2 cellular contexts compared by ENCODE assay signal in the genomic region with DNA sequence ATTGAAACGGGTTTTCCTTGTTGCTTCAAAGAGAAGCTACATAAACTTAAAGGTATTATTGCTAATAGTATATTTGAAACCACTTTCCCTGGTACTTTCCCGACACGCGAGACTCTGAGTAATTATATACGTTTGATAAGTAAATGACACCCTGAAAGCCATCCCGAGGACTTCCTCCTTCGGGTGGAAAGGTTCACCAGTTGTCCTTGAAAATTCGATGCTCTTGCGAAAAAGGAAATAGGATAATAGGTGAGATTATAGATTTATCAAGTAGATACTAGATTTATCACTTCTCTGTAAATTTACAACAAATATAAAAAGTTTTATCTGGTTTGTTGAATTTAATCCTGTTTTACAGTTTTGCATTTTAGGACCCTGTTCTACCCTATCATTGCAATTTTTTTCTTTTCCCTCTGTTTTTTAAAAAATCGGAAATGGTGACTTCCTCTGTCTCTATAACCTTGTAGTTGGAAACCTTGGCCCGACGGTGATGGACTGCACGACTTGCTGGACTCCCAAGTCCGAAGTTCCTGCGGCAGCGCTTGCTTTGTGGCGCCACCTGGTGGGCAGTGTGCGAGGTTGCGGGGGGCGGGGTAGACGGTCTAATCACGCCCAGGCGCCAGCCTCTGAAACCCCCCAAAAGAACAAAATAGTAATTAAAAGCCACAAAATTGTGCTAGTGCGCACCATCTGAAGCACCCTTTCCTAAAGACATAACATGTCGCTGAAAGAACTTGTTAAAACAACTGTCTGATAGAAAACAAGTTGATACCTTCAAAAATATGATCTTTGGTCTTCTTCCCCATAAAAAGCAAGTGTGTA.
A peak's percentile ranks its signal among the peaks of the same experiment; 100 is the strongest.
TF ChIP-seq lines count a peak whose summit lies in the region.

No MANE protein-coding gene starts in this region.

TF ChIP-seq in HEK293, 187 proteins besides CTCF, POLR2A, EP300 and RAD21 (continues in another document):
- TF ChIP-seq ZNF510 (tag by site-specific recombination; IDR thresholded peaks at IDR 0.05; ENCODE audit: insufficient replicate concordance) (no peak), ZNF747 (tag by site-specific recombination; IDR thresholded peaks at IDR 0.05) (no peak), ZNF114 (tag by site-specific recombination; IDR thresholded peaks at IDR 0.05) (no peak), KLF9 (tag by site-specific recombination; IDR thresholded peaks at IDR 0.05; ENCODE audit: low read depth) (peak; percentile 75), REPIN1 (tag by site-specific recombination; IDR thresholded peaks at IDR 0.05; ENCODE audit: low read depth) (no peak), ZNF777 (tag by site-specific recombination; IDR thresholded peaks at IDR 0.05; ENCODE audit: borderline replicate concordance) (no peak), ZNF791 (tag by site-specific recombination; IDR thresholded peaks at IDR 0.05) (no peak), ZNF529 (tag by site-specific recombination; IDR thresholded peaks at IDR 0.05; ENCODE audit: insufficient replicate concordance) (no peak), KLF10 (tag by site-specific recombination; IDR thresholded peaks at IDR 0.05) (0 out of 2 replicates have a peak, but pooled peaks have one; percentile 54)
- TF ChIP-seq, protein P1, sequence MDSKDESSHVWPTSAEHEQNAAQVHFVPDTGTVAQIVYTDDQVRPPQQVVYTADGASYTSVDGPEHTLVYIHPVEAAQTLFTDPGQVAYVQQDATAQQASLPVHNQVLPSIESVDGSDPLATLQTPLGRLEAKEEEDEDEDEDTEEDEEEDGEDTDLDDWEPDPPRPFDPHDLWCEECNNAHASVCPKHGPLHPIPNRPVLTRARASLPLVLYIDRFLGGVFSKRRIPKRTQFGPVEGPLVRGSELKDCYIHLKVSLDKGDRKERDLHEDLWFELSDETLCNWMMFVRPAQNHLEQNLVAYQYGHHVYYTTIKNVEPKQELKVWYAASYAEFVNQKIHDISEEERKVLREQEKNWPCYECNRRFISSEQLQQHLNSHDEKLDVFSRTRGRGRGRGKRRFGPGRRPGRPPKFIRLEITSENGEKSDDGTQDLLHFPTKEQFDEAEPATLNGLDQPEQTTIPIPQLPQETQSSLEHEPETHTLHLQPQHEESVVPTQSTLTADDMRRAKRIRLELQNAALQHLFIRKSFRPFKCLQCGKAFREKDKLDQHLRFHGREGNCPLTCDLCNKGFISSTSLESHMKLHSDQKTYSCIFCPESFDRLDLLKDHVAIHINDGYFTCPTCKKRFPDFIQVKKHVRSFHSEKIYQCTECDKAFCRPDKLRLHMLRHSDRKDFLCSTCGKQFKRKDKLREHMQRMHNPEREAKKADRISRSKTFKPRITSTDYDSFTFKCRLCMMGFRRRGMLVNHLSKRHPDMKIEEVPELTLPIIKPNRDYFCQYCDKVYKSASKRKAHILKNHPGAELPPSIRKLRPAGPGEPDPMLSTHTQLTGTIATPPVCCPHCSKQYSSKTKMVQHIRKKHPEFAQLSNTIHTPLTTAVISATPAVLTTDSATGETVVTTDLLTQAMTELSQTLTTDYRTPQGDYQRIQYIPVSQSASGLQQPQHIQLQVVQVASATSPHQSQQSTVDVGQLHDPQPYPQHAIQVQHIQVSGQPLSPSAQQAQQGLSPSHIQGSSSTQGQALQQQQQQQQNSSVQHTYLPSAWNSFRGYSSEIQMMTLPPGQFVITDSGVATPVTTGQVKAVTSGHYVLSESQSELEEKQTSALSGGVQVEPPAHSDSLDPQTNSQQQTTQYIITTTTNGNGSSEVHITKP (tag by site-specific recombination; IDR thresholded peaks at IDR 0.05) = peak; percentile 57
- TF ChIP-seq, protein P2, sequence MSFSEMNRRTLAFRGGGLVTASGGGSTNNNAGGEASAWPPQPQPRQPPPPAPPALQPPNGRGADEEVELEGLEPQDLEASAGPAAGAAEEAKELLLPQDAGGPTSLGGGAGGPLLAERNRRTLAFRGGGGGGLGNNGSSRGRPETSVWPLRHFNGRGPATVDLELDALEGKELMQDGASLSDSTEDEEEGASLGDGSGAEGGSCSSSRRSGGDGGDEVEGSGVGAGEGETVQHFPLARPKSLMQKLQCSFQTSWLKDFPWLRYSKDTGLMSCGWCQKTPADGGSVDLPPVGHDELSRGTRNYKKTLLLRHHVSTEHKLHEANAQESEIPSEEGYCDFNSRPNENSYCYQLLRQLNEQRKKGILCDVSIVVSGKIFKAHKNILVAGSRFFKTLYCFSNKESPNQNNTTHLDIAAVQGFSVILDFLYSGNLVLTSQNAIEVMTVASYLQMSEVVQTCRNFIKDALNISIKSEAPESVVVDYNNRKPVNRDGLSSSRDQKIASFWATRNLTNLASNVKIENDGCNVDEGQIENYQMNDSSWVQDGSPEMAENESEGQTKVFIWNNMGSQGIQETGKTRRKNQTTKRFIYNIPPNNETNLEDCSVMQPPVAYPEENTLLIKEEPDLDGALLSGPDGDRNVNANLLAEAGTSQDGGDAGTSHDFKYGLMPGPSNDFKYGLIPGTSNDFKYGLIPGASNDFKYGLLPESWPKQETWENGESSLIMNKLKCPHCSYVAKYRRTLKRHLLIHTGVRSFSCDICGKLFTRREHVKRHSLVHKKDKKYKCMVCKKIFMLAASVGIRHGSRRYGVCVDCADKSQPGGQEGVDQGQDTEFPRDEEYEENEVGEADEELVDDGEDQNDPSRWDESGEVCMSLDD (tag by site-specific recombination; IDR thresholded peaks at IDR 0.05) = no peak
- TF ChIP-seq, protein P3, sequence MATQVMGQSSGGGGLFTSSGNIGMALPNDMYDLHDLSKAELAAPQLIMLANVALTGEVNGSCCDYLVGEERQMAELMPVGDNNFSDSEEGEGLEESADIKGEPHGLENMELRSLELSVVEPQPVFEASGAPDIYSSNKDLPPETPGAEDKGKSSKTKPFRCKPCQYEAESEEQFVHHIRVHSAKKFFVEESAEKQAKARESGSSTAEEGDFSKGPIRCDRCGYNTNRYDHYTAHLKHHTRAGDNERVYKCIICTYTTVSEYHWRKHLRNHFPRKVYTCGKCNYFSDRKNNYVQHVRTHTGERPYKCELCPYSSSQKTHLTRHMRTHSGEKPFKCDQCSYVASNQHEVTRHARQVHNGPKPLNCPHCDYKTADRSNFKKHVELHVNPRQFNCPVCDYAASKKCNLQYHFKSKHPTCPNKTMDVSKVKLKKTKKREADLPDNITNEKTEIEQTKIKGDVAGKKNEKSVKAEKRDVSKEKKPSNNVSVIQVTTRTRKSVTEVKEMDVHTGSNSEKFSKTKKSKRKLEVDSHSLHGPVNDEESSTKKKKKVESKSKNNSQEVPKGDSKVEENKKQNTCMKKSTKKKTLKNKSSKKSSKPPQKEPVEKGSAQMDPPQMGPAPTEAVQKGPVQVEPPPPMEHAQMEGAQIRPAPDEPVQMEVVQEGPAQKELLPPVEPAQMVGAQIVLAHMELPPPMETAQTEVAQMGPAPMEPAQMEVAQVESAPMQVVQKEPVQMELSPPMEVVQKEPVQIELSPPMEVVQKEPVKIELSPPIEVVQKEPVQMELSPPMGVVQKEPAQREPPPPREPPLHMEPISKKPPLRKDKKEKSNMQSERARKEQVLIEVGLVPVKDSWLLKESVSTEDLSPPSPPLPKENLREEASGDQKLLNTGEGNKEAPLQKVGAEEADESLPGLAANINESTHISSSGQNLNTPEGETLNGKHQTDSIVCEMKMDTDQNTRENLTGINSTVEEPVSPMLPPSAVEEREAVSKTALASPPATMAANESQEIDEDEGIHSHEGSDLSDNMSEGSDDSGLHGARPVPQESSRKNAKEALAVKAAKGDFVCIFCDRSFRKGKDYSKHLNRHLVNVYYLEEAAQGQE (tag by site-specific recombination; IDR thresholded peaks at IDR 0.05) = peak; percentile 45; the same call in 1 of the 2 replicates

TF ChIP-seq in endothelial cell of umbilical vein, 7 proteins besides CTCF, POLR2A, EP300 and RAD21:
- TF ChIP-seq, protein P4, sequence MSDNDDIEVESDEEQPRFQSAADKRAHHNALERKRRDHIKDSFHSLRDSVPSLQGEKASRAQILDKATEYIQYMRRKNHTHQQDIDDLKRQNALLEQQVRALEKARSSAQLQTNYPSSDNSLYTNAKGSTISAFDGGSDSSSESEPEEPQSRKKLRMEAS (IDR thresholded peaks at IDR 0.05; ENCODE audit: insufficient read depth, insufficient read length) = no peak
- TF ChIP-seq JUN (IDR thresholded peaks at IDR 0.05; ENCODE audit: borderline replicate concordance, insufficient read depth, insufficient read length, low read depth) (no peak), EZH2 (IDR thresholded peaks at IDR 0.05; ENCODE audit: borderline replicate concordance, low read depth, low read length, severe bottlenecking) (no peak), POLR2AphosphoS5 (IDR thresholded peaks at IDR 0.05; ENCODE audit: insufficient read depth, low read depth, low read length) (no peak), GATA2 (IDR thresholded peaks at IDR 0.05; ENCODE audit: insufficient read depth, insufficient read length, low read depth, low read length) (no peak), FOS (IDR thresholded peaks at IDR 0.05; ENCODE audit: borderline replicate concordance, insufficient read depth, low read length) (no peak), MYC (IDR thresholded peaks at IDR 0.05; ENCODE audit: low read depth, low read length) (no peak)
